ENCODE assay signal across 8 cellular contexts in the genomic region with DNA sequence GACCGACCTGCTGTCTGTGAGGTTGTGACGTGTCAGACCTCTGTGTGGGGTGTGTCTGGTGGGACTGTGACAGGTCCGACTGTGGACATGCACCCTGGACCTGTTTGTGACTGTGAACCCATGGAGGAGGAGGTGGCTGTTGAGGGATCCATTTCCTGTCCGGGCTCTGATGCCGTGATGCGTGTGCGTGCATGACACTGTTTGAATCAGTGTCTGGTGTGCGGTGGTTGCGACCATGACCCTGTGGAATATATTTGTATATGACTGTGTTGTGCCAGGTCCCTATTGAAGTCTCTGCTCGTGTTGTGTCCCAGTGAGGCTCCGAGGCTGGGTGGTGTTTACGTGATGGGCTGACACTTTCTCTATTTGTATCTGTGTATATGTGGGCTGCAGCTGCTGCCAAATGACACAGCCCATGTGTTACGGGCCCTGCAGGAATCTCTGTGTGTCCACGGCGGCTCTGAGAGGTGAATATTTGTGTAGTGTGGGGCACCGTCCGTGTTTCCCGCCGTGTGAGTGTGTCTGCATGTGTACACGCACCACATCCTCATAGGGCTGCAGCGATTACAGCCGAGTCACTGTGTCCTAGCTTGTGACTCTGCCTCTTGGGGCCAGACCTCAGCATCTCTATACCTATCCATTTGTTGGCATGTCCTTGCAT. TPM values are rescaled to one million over a fixed set of nuclear protein-coding genes. Genes with fewer than 3 reads are reported as not detected.
A peak's percentile ranks its signal among the peaks of the same experiment; 100 is the strongest.
DNase-seq lines count a peak whose midpoint lies in the region; ATAC-seq and TF ChIP-seq lines count a peak whose summit lies in the region.

No MANE protein-coding gene starts in this region.

- intact Hi-C loops in activated B cell treated with CpG ODN at 0.5 μM for 24 hours (cut with micrococcal nuclease): no loop called here

- DNase-seq in GDM1 (lab: John Stamatoyannopoulos, UW): peak; percentile 66
- DNase-seq in activated B cell treated with CpG ODN at 0.5 μM for 24 hours: no peak
- DNase-seq in iris pigment epithelial cell (ENCODE audit: low read depth): peak; percentile 45
- DNase-seq in H4 (ENCODE audit: low spot score): no peak
- no peak for DNase-seq in AML-193 (lab: John Stamatoyannopoulos, UW)
- no peak for DNase-seq in GM13976 (ENCODE audit: low spot score)

- no peaks in the 10 kb centered on the region for H3K9me3 Mint-ChIP-seq in activated B cell treated with CpG ODN at 0.5 μM for 24 hours
- H3K9me3 Mint-ChIP-seq in stimulated activated naive CD8-positive, alpha-beta T cell treated with anti-CD3 and anti-CD28 coated beads, Interleukin-15, Interleukin-2, amounts not matched to agents 100 ng/mL and 50 ng/mL, for 24 hours: no peaks in the 10 kb centered on the region

- CTCF ChIA-PET in activated B cell treated with CpG ODN at 0.5 μM for 24 hours (lab: Charles Lee): interaction anchor here (0.6 to 2.2 kb wide), 4 partner anchors 12 to 27 kb away, joined by 3 to 18 read pairs (median 4); partner anchors contain the start of gene TGFB1

- no peak for TF ChIP-seq CTCF in activated B cell treated with CpG ODN at 0.5 μM for 24 hours (IDR thresholded peaks at IDR 0.05)
- no peak for TF ChIP-seq CTCF in GM13976 (IDR thresholded peaks at IDR 0.05; ENCODE audit: borderline replicate concordance, control extremely low read depth, extremely low read depth, insufficient read depth, missing control alignments)

- ATAC-seq in HG02588 (IDR thresholded peaks at IDR 0.05; ENCODE audit: unreplicated experiment): peak; percentile 20
- peak; percentile 4 for ATAC-seq in activated B cell treated with CpG ODN at 0.5 μM for 24 hours (ENCODE audit: low read depth)

- in situ Hi-C loops in GM13976 (cut with MboI; ENCODE audit: low sequenced_read_pairs, unreplicated experiment): no loop called here

- peak overlapping the region; percentile 91 for H3K27ac Mint-ChIP-seq in activated B cell treated with CpG ODN at 0.5 μM for 24 hours
- peak overlapping the region; percentile 97 for H3K27ac Mint-ChIP-seq in stimulated activated naive CD8-positive, alpha-beta T cell treated with anti-CD3 and anti-CD28 coated beads, Interleukin-15, Interleukin-2, amounts not matched to agents 100 ng/mL and 50 ng/mL, for 24 hours

- H3K36me3 Mint-ChIP-seq in activated B cell treated with CpG ODN at 0.5 μM for 24 hours (ENCODE audit: low read depth): peaks cover 45% of the 10 kb centered on the region
- peaks cover 54% of the 10 kb centered on the region for H3K36me3 Mint-ChIP-seq in stimulated activated naive CD8-positive, alpha-beta T cell treated with anti-CD3 and anti-CD28 coated beads, Interleukin-15, Interleukin-2, amounts not matched to agents 100 ng/mL and 50 ng/mL, for 24 hours (ENCODE audit: low read depth)

- POLR2A ChIA-PET in activated B cell treated with CpG ODN at 0.5 μM for 24 hours (lab: Charles Lee): interaction anchor here (0.5 to 6.2 kb wide), 12 partner anchors 11 to 551 kb away, joined by 3 to 119 read pairs (median 6); partner anchors contain the start of genes B9D2, CCDC97, HNRNPUL1 and TGFB1

- peaks cover 66% of the 10 kb centered on the region for H3K4me1 Mint-ChIP-seq in activated B cell treated with CpG ODN at 0.5 μM for 24 hours
- H3K4me1 Mint-ChIP-seq in stimulated activated naive CD8-positive, alpha-beta T cell treated with anti-CD3 and anti-CD28 coated beads, Interleukin-15, Interleukin-2, amounts not matched to agents 100 ng/mL and 50 ng/mL, for 24 hours (ENCODE audit: low read depth): peaks cover 77% of the 10 kb centered on the region

- H3K27me3 Mint-ChIP-seq in activated B cell treated with CpG ODN at 0.5 μM for 24 hours: no peaks in the 10 kb centered on the region
- H3K27me3 Mint-ChIP-seq in stimulated activated naive CD8-positive, alpha-beta T cell treated with anti-CD3 and anti-CD28 coated beads, Interleukin-15, Interleukin-2, amounts not matched to agents 100 ng/mL and 50 ng/mL, for 24 hours: no peaks in the 10 kb centered on the region

- peak overlapping the region; percentile 77 for H3K4me3 Mint-ChIP-seq in activated B cell treated with CpG ODN at 0.5 μM for 24 hours
- peak overlapping the region; percentile 78 for H3K4me3 Mint-ChIP-seq in stimulated activated naive CD8-positive, alpha-beta T cell treated with anti-CD3 and anti-CD28 coated beads, Interleukin-15, Interleukin-2, amounts not matched to agents 100 ng/mL and 50 ng/mL, for 24 hours

RNA-seq across cellular contexts. Expression of gene CCDC97, which starts 18.3 kb away (rescaled TPM):
- 61.7 and 65.3 TPM in 2 replicates for total RNA-seq in activated B cell treated with CpG ODN at 0.5 μM for 24 hours
- total RNA-seq in H4 (2014; rRNA removed; shearing (Covaris generic)): 4.6 and 7.8 TPM in 2 replicates

RNA-seq across cellular contexts. Expression of gene TGFB1, which starts 25.4 kb away (rescaled TPM):
- total RNA-seq in activated B cell treated with CpG ODN at 0.5 μM for 24 hours: 80.7 and 88.5 TPM in 2 replicates
- 12.5 and 15.4 TPM in 2 replicates for total RNA-seq in H4 (2014; rRNA removed; shearing (Covaris generic))

RNA-seq across cellular contexts. Expression of gene B9D2, which starts 35.7 kb away (rescaled TPM):
- 11.7 and 14.2 TPM in 2 replicates for total RNA-seq in activated B cell treated with CpG ODN at 0.5 μM for 24 hours
- total RNA-seq in H4 (2014; rRNA removed; shearing (Covaris generic)): 7.5 and 9.3 TPM in 2 replicates

RNA-seq across cellular contexts. Expression of gene TMEM91, which starts 48.0 kb away (rescaled TPM):
- 3.7 and 4.6 TPM in 2 replicates for total RNA-seq in activated B cell treated with CpG ODN at 0.5 μM for 24 hours
- 0.08 and 0.97 TPM in 2 replicates for total RNA-seq in H4 (2014; rRNA removed; shearing (Covaris generic))

Comparison
In these comparisons a context has a peak if more than half of its experiments do, and no peak if none do; other contexts are left out.
1. DNase-seq: peak in GDM1 (single experiment) and iris pigment epithelial cell (single experiment); none in activated B cell treated with CpG ODN at 0.5 μM for 24 hours (single experiment), H4 (single experiment), AML-193 (0 of 2) and GM13976 (single experiment).